22 cellular contexts compared by ENCODE assay signal in genomic region chr3:109265300-109265699, GRCh38. TPM values are rescaled to one million over a fixed set of nuclear protein-coding genes. Genes with fewer than 3 reads are reported as not detected.
"Had no signal": no experiment of that assay in that cellular context is flagged by ENCODE, and none has a peak within 500 bp of the region (broad histone marks: within the 10 kb centered on the region; RNA-seq: fewer than 3 reads in every experiment).

No MANE protein-coding gene starts in this region.

- H3K4me2 ChIP-seq: hepatocyte had no signal

- H3K4me1 ChIP-seq: adrenal gland, body of pancreas, left lung had no signal

- H3K27ac ChIP-seq: adrenal gland, body of pancreas, hepatocyte, left lung, neutrophil, WERI-Rb-1 had no signal

- H3K36me3 ChIP-seq: adrenal gland, left lung, neutrophil, WERI-Rb-1 had no signal

- H3K79me2 ChIP-seq: hepatocyte had no signal

- H2AFZ ChIP-seq: hepatocyte had no signal

- H3K27me3 ChIP-seq: adrenal gland, body of pancreas, hepatocyte, left lung, neutrophil had no signal

- DNase-seq: activated CD4-positive, alpha-beta memory T cell treated with anti-CD3 and anti-CD28 coated beads for 36 hours; activated CD8-positive, alpha-beta memory T cell treated with anti-CD3 and anti-CD28 coated beads, Interleukin-2, amount 10 ng/mL, durations not matched to agents 7 days and 5 days; activated effector memory CD4-positive, alpha-beta T cell treated with Interleukin-2 at 50 U/mL for 16 hours; activated T-cell treated with anti-CD3 and anti-CD28 coated beads, Interleukin-2, amount 50 U/mL, for 24 hours; body of pancreas; central memory CD4-positive, alpha-beta T cell; cortex of kidney; effector memory CD4-positive, alpha-beta T cell; left lung; naive thymus-derived CD8-positive, alpha-beta T cell; stimulated activated CD4-positive, alpha-beta T cell treated with anti-CD3 and anti-CD28 coated beads, Interleukin-15, amount 100 ng/mL, for 24 hours; stimulated activated CD4-positive, alpha-beta T cell treated with anti-CD3 and anti-CD28 coated beads, Interleukin-4, amount 100 ng/mL, for 24 hours; stimulated activated naive CD4-positive, alpha-beta T cell; substantia nigra; T-helper 17 cell; trophoblast cell; WERI-Rb-1 had no signal

- H3K9me3 ChIP-seq: body of pancreas, left lung, neutrophil had no signal

- H3K4me3 ChIP-seq: adrenal gland, body of pancreas, hepatocyte, left lung had no signal

RNA-seq across cellular contexts. Expression of gene DPPA2, which starts 51.0 kb away (rescaled TPM):
- total RNA-seq: activated CD4-positive, alpha-beta memory T cell treated with anti-CD3 and anti-CD28 coated beads for 36 hours; activated CD8-positive, alpha-beta memory T cell treated with anti-CD3 and anti-CD28 coated beads, Interleukin-2, amount 10 ng/mL, durations not matched to agents 7 days and 5 days; adrenal gland; body of pancreas; hepatocyte; left lung; mucosa of gallbladder; naive thymus-derived CD8-positive, alpha-beta T cell; T-helper 17 cell had no signal
- polyA plus RNA-seq: adrenal gland; hepatocyte; keratinocyte; naive thymus-derived CD8-positive, alpha-beta T cell had no signal
